Comparison of ENCODE assay signal across 15 cellular contexts in genomic region chr10:968546-969199, GRCh38. TPM values are rescaled to one million over a fixed set of nuclear protein-coding genes. Genes with fewer than 3 reads are reported as not detected.
A peak's percentile ranks its signal among the peaks of the same experiment; 100 is the strongest.
DNase-seq lines count a peak whose midpoint lies in the region; ATAC-seq, FAIRE-seq and TF ChIP-seq lines count a peak whose summit lies in the region.
"Had no signal": no experiment of that assay in that cellular context is flagged by ENCODE, and none has a peak within 500 bp of the region (broad histone marks: within the 10 kb centered on the region; RNA-seq: fewer than 3 reads in every experiment).

No MANE protein-coding gene starts in this region.

- H3K9me3 Mint-ChIP-seq in astrocyte (ENCODE audit: unreplicated experiment) (peaks cover 10% of the 10 kb centered on the region), WTC11 (peaks cover 13% of the 10 kb centered on the region)
- H3K9me3 Mint-ChIP-seq in activated T-cell treated with anti-CD3 and anti-CD28 coated beads, Interleukin-2, amount 50 U/mL, for 24 hours, result no peaks in the 10 kb centered on the region

- peak overlapping the region; percentile 57 for H3K23ac ChIP-seq in mesendoderm (ENCODE audit: low read length)

- H3K4me3 Mint-ChIP-seq in astrocyte (ENCODE audit: unreplicated experiment) (no peak overlapping the region), WTC11 (no peak overlapping the region)
- H3K4me3 Mint-ChIP-seq in activated T-cell treated with anti-CD3 and anti-CD28 coated beads, Interleukin-2, amount 50 U/mL, for 24 hours, result no peak overlapping the region
- H3K4me3 Mint-ChIP-seq: CD4-positive, alpha-beta memory T cell had no signal

- no peak overlapping the region for H3K4me2 ChIP-seq in astrocyte (ENCODE audit: low read length)
- H3K4me2 ChIP-seq in mesendoderm (ENCODE audit: low read length), result no peak overlapping the region

- WGBS in mesendoderm (ENCODE audit: extremely low coverage, insufficient coverage, low lambda C conversion rate), result no CpG with 5 or more reads among the region's 17 CpGs
- 66 to 82% (median 80%) methylated on average over 17 of the region's 17 CpGs for WGBS in stomach, 5 donors

- peaks cover 8% of the 10 kb centered on the region for H3K4me1 Mint-ChIP-seq in astrocyte (ENCODE audit: low read depth, unreplicated experiment)
- H3K4me1 Mint-ChIP-seq in WTC11, result peaks cover 4% of the 10 kb centered on the region
- H3K4me1 Mint-ChIP-seq in activated T-cell treated with anti-CD3 and anti-CD28 coated beads, Interleukin-2, amount 50 U/mL, for 24 hours (ENCODE audit: low read depth), result peaks cover 9% of the 10 kb centered on the region

- no peak overlapping the region for H3K18ac ChIP-seq in mesendoderm (ENCODE audit: low read length)

- H3K27me3 Mint-ChIP-seq in astrocyte (ENCODE audit: low read depth, unreplicated experiment), result peaks cover 17% of the 10 kb centered on the region
- peaks cover 16% of the 10 kb centered on the region for H3K27me3 Mint-ChIP-seq in WTC11 (ENCODE audit: low read depth)
- peaks cover 12% of the 10 kb centered on the region for H3K27me3 Mint-ChIP-seq in activated T-cell treated with anti-CD3 and anti-CD28 coated beads, Interleukin-2, amount 50 U/mL, for 24 hours

- H3K56ac ChIP-seq in mesendoderm (ENCODE audit: low read length), result no peak overlapping the region

- no peak overlapping the region for H3K4ac ChIP-seq in mesendoderm (ENCODE audit: low read depth, low read length)

- CTCF ChIA-PET in WTC11 (lab: Charles Lee), result no interaction called here

- no peak overlapping the region for H2AFZ ChIP-seq in astrocyte (ENCODE audit: low read depth, low read length)

- no peak overlapping the region for H2AK5ac ChIP-seq in mesendoderm (ENCODE audit: low read length)

- no peak for TF ChIP-seq EP300 in stomach (IDR thresholded peaks at IDR 0.05)

- no peak overlapping the region for H4K5ac ChIP-seq in mesendoderm (ENCODE audit: low read length)

- intact Hi-C loops in stomach (cut with DNase I; ENCODE audit: low total_unique reads), result no loop called here

- ATAC-seq in WTC11, result no peak
- ATAC-seq: Panc1 had no signal

- no peaks in the 10 kb centered on the region for H3K27me3 ChIP-seq in astrocyte (ENCODE audit: insufficient read depth, low read length)
- H3K27me3 ChIP-seq in mesendoderm (ENCODE audit: insufficient read depth, low read length, poor library complexity), result no peaks in the 10 kb centered on the region
- H3K27me3 ChIP-seq in stomach, result no peaks in the 10 kb centered on the region

- no peak overlapping the region for H2BK15ac ChIP-seq in mesendoderm (replicated peaks; ENCODE audit: low read depth)

- no peak overlapping the region for H3K4me3 ChIP-seq in astrocyte (ENCODE audit: insufficient read depth, low read depth, low read length)
- no peak overlapping the region for H3K4me3 ChIP-seq in mesendoderm (ENCODE audit: low read length)
- no peak overlapping the region for H3K4me3 ChIP-seq in stomach

- H3K9me3 ChIP-seq in astrocyte (ENCODE audit: insufficient read depth, low read depth, low read length) (no peaks in the 10 kb centered on the region), stomach (no peaks in the 10 kb centered on the region)

- H4K8ac ChIP-seq in mesendoderm (ENCODE audit: low read depth, low read length), result no peak overlapping the region

- H3K36me3 ChIP-seq in astrocyte (ENCODE audit: insufficient read depth, low read length) (no peaks in the 10 kb centered on the region), mesendoderm (ENCODE audit: control insufficient read depth, insufficient read depth, low read length) (no peaks in the 10 kb centered on the region), stomach (no peaks in the 10 kb centered on the region)

- FAIRE-seq in GM12891 (lab: Jason Lieb, UNC), result peak; percentile 28
- FAIRE-seq in astrocyte (lab: Jason Lieb, UNC), result no peak
- FAIRE-seq: H1 had no signal

- peak overlapping the region; percentile 13 for H3K27ac Mint-ChIP-seq in astrocyte (ENCODE audit: unreplicated experiment)
- no peak overlapping the region for H3K27ac Mint-ChIP-seq in WTC11
- no peak overlapping the region for H3K27ac Mint-ChIP-seq in activated T-cell treated with anti-CD3 and anti-CD28 coated beads, Interleukin-2, amount 50 U/mL, for 24 hours

- H4K20me1 ChIP-seq in astrocyte (ENCODE audit: insufficient read depth, low read length), result no peaks in the 10 kb centered on the region

- H3K4me1 ChIP-seq in astrocyte (ENCODE audit: insufficient read depth, low read length), result no peaks in the 10 kb centered on the region
- no peaks in the 10 kb centered on the region for H3K4me1 ChIP-seq in mesendoderm (ENCODE audit: control insufficient read depth, low read depth, low read length)
- H3K4me1 ChIP-seq in stomach, result peaks cover 16 to 41% (median 39%) of the 10 kb centered on the region in 4 donors

- POLR2A ChIA-PET in WTC11 (lab: Charles Lee), result interaction anchor here (0.7 to 1.4 kb wide), 2 partner anchors 19 to 106 kb away, joined by 3 to 4 read pairs; partner anchors contain the start of gene GTPBP4

- DNase-seq in GM12891 (ENCODE audit: insufficient read length, low spot score), result no peak
- DNase-seq in astrocyte (ENCODE audit: low read depth), result peak; percentile 37
- no peak for DNase-seq in mesendoderm
- peak; percentile 37 for DNase-seq in stomach
- DNase-seq in WTC11 (ENCODE audit: low spot score), result no peak
- no peak for DNase-seq in activated T-cell treated with anti-CD3 and anti-CD28 coated beads, Interleukin-2, amount 50 U/mL, for 24 hours
- no peak for DNase-seq in AG20443 (ENCODE audit: low spot score)
- DNase-seq: CD4-positive, alpha-beta memory T cell; GF-D8; KG1; NCI-H1436 treated with DMSO at 0.1 percent for 48 hours; NCI-H510A treated with DMSO at 0.1 percent for 48 hours had no signal

- H3K27ac ChIP-seq in astrocyte (ENCODE audit: low read depth, low read length) (no peak overlapping the region), mesendoderm (ENCODE audit: low read depth, low read length) (no peak overlapping the region), stomach (peak overlapping the region in 3 of 5 donors; percentile 83 to 87 (median 85))

- H2BK5ac ChIP-seq in mesendoderm (ENCODE audit: low read length), result no peak overlapping the region

- H3K9ac ChIP-seq in astrocyte (ENCODE audit: low read length) (no peak overlapping the region), mesendoderm (ENCODE audit: low read length) (no peak overlapping the region)

- H3K79me1 ChIP-seq in mesendoderm (ENCODE audit: low read length), result no peaks in the 10 kb centered on the region

- TF ChIP-seq CTCF in astrocyte (IDR thresholded peaks at IDR 0.05; ENCODE audit: insufficient read depth, low read depth, low read length), result no peak
- no peak for TF ChIP-seq CTCF in stomach (IDR thresholded peaks at IDR 0.05)
- TF ChIP-seq CTCF in WTC11 (IDR thresholded peaks at IDR 0.05), result no peak

- TF ChIP-seq POLR2A in GM12891 (IDR thresholded peaks at IDR 0.05; ENCODE audit: low read depth, low read length), result no peak
- no peak for TF ChIP-seq POLR2A in stomach (IDR thresholded peaks at IDR 0.05)

- H2BK120ac ChIP-seq in mesendoderm (ENCODE audit: low read depth, low read length), result no peak overlapping the region

- H3K79me2 ChIP-seq in astrocyte (ENCODE audit: insufficient read depth, low read length) (no peaks in the 10 kb centered on the region), mesendoderm (ENCODE audit: control insufficient read depth, insufficient read depth, low read length) (no peaks in the 10 kb centered on the region)

- H3K36me3 Mint-ChIP-seq in astrocyte (ENCODE audit: low read depth, unreplicated experiment), result peaks cover 7% of the 10 kb centered on the region
- peaks cover 5% of the 10 kb centered on the region for H3K36me3 Mint-ChIP-seq in WTC11
- no peaks in the 10 kb centered on the region for H3K36me3 Mint-ChIP-seq in activated T-cell treated with anti-CD3 and anti-CD28 coated beads, Interleukin-2, amount 50 U/mL, for 24 hours (ENCODE audit: low read depth)

TF ChIP-seq in GM12891, 5 proteins besides CTCF, POLR2A, EP300 and RAD21:
- TF ChIP-seq POU2F2 (IDR thresholded peaks at IDR 0.05; ENCODE audit: low read depth, low read length) (no peak), SPI1 (IDR thresholded peaks at IDR 0.05; ENCODE audit: low read depth, low read length) (no peak), POLR2AphosphoS5 (IDR thresholded peaks at IDR 0.05; ENCODE audit: low read depth, low read length) (no peak), TAF1 (IDR thresholded peaks at IDR 0.05; ENCODE audit: low read depth, low read length) (no peak), PAX5 (IDR thresholded peaks at IDR 0.05; ENCODE audit: insufficient read depth, low read length, severe bottlenecking) (no peak)
TF ChIP-seq in GM12891: peak in this region for 0.

TF ChIP-seq in WTC11, 78 proteins besides CTCF, POLR2A, EP300 and RAD21 (continues in another document):
- TF ChIP-seq CREM (CRISPR knock-in tag; IDR thresholded peaks at IDR 0.05), result no peak
- TF ChIP-seq ELF4 (CRISPR knock-in tag; IDR thresholded peaks at IDR 0.05; ENCODE audit: low read depth), result no peak
- no peak for TF ChIP-seq ZNF138 (CRISPR knock-in tag; conservative IDR thresholded peaks at IDR 0.05)
- no peak for TF ChIP-seq ATF3 (CRISPR knock-in tag; conservative IDR thresholded peaks at IDR 0.05)
- TF ChIP-seq GABPB1 (CRISPR knock-in tag; IDR thresholded peaks at IDR 0.05), result no peak
- TF ChIP-seq IRF2 (CRISPR knock-in tag; IDR thresholded peaks at IDR 0.05; ENCODE audit: borderline replicate concordance, low read depth), result no peak

RNA-seq across cellular contexts. Expression of gene GTPBP4, which starts 19.6 kb away (rescaled TPM):
- polyA plus RNA-seq in GM12891 (2012; ENCODE audit: low read depth, missing spikeins), result 42.0 TPM
- total RNA-seq in astrocyte (101 and 106 TPM in 2 replicates), stomach (10 to 100 TPM in 4 of 5 donors, 1 to 10 TPM in 1; 8.8 to 61.7 (median 28.1) TPM), WTC11 (2021) (79.5 to 97.4 TPM (median 81.6 TPM) in 3 replicates)
- polyA plus RNA-seq in mesendoderm (2013, experiment 1 of 2), result 66.3 TPM
- polyA plus RNA-seq in mesendoderm (2013, experiment 2 of 2), result 64.8 TPM
- polyA plus RNA-seq in stomach, result 10 to 100 TPM; 13.3 to 17.4 (median 16.2) TPM

RNA-seq across cellular contexts. Expression of gene LARP4B, which starts 37.2 kb away (rescaled TPM):
- polyA plus RNA-seq in GM12891 (2012; ENCODE audit: low read depth, missing spikeins), result 20.1 TPM
- 97.3 and 101 TPM in 2 replicates for total RNA-seq in astrocyte
- polyA plus RNA-seq in mesendoderm (2013, experiment 1 of 2), result 20.0 TPM
- 19.7 TPM for polyA plus RNA-seq in mesendoderm (2013, experiment 2 of 2)
- total RNA-seq in stomach, result 100 to 1,000 TPM in 2 of 5 donors, 10 to 100 TPM in 3; 33.6 to 269 (median 87.0) TPM
- polyA plus RNA-seq in stomach, result 10 to 100 TPM; 11.8 to 15.3 (median 13.2) TPM
- 83.0 to 91.5 TPM (median 87.1 TPM) in 3 replicates for total RNA-seq in WTC11 (2021)

RNA-seq across cellular contexts. Expression of gene IDI2, which starts 57.0 kb away (rescaled TPM):
- not detected for polyA plus RNA-seq in GM12891 (2012; ENCODE audit: low read depth, missing spikeins)
- not detected in 2 replicates for total RNA-seq in astrocyte
- not detected for polyA plus RNA-seq in mesendoderm (2013, experiment 1 of 2)
- polyA plus RNA-seq in mesendoderm (2013, experiment 2 of 2), result not detected
- 1 to 10 TPM in 1 of 5 donors, not detected in 4; 2.9 TPM for total RNA-seq in stomach
- polyA plus RNA-seq in stomach, result not detected
- total RNA-seq in WTC11 (2021), result not detected in 3 replicates
- total RNA-seq: CD4-positive, alpha-beta memory T cell; H1 had no signal
- polyA plus RNA-seq: BJ; CD4-positive, alpha-beta memory T cell; H1 had no signal

Comparison
In these comparisons a context has a peak if more than half of its experiments do, and no peak if none do; other contexts are left out.
1. DNase-seq: peak in astrocyte (single experiment) and stomach (single experiment); none in GM12891 (single experiment), mesendoderm (single experiment), WTC11 (single experiment), activated T-cell treated with anti-CD3 and anti-CD28 coated beads, Interleukin-2, amount 50 U/mL, for 24 hours (single experiment) and AG20443 (single experiment).
2. H3K27ac ChIP-seq: peak in stomach (3 of 5); none in astrocyte (single experiment) and mesendoderm (single experiment).